Comparison of ENCODE assay signal across 8 cellular contexts in the genomic region with DNA sequence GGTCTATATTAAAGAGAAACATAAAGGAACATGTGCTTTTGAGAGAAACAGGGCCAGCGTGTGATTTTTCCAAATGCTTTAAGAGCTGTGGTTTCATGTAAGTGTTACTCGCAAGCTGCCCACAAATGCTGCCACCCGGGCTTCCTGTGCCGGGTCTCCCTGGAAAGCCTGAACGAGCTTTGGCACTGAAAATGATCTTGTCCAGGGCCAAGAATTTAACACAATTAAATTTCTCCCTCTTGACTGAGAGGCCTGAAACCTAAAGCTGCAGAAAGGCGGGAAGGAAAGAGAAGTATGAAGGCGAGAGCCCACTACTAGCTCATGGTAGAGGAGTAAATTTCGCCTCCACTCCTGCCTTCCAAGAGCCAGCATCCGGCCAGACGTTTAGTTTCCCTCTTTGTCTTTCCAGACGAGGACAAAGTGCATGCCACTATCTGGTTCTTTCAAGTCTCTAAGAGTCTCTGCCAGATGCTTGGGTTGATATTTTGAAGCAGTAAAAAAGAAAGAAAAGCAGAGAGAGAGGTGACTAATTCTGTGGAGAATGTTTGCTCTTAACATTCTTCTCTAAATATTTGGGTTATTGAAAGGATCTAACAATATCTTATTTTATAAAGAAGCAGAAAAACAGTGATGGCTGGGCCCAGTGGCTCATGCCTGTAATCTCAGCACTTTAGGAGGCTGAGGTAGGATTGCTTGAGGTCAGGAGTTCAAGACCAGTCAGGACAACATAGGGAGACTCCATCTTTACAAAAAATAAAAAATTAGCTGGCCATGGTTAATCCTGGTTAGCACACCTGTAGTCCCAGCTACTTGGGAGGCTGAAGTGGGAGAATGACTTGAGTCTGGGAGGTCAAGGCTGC.
DNase-seq lines count a peak whose midpoint lies in the region; ATAC-seq and TF ChIP-seq lines count a peak whose summit lies in the region.

No MANE protein-coding gene starts in this region.

- 10 to 13% methylated on average over 4 to 11 of the region's 11 CpGs for WGBS in transverse colon (ENCODE audit: low coverage in 1 of 2), 2 donors

- TF ChIP-seq POLR2A in transverse colon (IDR thresholded peaks at IDR 0.05) = peak; percentile 28

- peak overlapping the region; percentile 79 to 86 (median 84) for H3K27ac ChIP-seq in transverse colon

- in situ Hi-C loops in transverse colon (cut with MboI; ENCODE audit: low pct_ligation_motif_present in 1 of 4, low pct_unique_long_range_greater_than_20kb in 1 of 4, low sequenced_read_pairs in 3 of 4) = loop anchor here in 1 of 4 donors (10.0 kb wide), 1 partner anchor 100 kb away; a partner anchor contains a TSS

- H3K4me3 ChIP-seq in GM08714 (ENCODE audit: low read length) (peak overlapping the region; percentile 18; the same call in 1 of the 2 replicates), transverse colon (no peak overlapping the region)

- TF ChIP-seq EP300 in transverse colon (IDR thresholded peaks at IDR 0.05; ENCODE audit: low read depth) = no peak

- H3K27me3 ChIP-seq in transverse colon = no peaks in the 10 kb centered on the region

- DNase-seq in NCI-H446 (lab: John Stamatoyannopoulos, UW) (peak; percentile 11 to 59), medulla oblongata (ENCODE audit: extremely low spot score) (peak; percentile 42), transverse colon (peak; percentile 51), middle frontal gyrus (ENCODE audit: extremely low spot score, low spot score) (no peak), NCI-H1048 (lab: John Stamatoyannopoulos, UW) (no peak)
- DNase-seq in central memory CD8-positive, alpha-beta T cell (ENCODE audit: low spot score in 2 of 2) = no peak

- H3K36me3 ChIP-seq in transverse colon = no peaks in the 10 kb centered on the region

- peak overlapping the region; percentile 60 for H3K27ac Mint-ChIP-seq in central memory CD8-positive, alpha-beta T cell (ENCODE audit: low read depth)

- H3K9me3 Mint-ChIP-seq in central memory CD8-positive, alpha-beta T cell = no peaks in the 10 kb centered on the region

- intact Hi-C loops in transverse colon (cut with DNase I; ENCODE audit: low total_unique reads) = no loop called here

- no peak overlapping the region for H3K4me3 Mint-ChIP-seq in central memory CD8-positive, alpha-beta T cell

- H3K27me3 Mint-ChIP-seq in central memory CD8-positive, alpha-beta T cell = no peaks in the 10 kb centered on the region

- no peak for TF ChIP-seq CTCF in transverse colon (IDR thresholded peaks at IDR 0.05)

- peak; percentile 67 for ATAC-seq in central memory CD8-positive, alpha-beta T cell (replicated peaks; ENCODE audit: extremely low read depth, poor library complexity, severe bottlenecking)
- no peak for ATAC-seq in GM18870 (IDR thresholded peaks at IDR 0.05; ENCODE audit: unreplicated experiment)

- H3K36me3 Mint-ChIP-seq in central memory CD8-positive, alpha-beta T cell (ENCODE audit: insufficient read depth) = peaks cover 18% of the 10 kb centered on the region

- H3K4me1 Mint-ChIP-seq in central memory CD8-positive, alpha-beta T cell = peaks cover 13% of the 10 kb centered on the region

- no peaks in the 10 kb centered on the region for H3K9me3 ChIP-seq in transverse colon

- peaks cover 16 to 40% (median 27%) of the 10 kb centered on the region in 4 donors for H3K4me1 ChIP-seq in transverse colon

Comparison
In these comparisons a context has a peak if more than half of its experiments do, and no peak if none do; other contexts are left out.
1. DNase-seq: peak in NCI-H446 (2 of 2), medulla oblongata (single experiment) and transverse colon (single experiment); none in central memory CD8-positive, alpha-beta T cell (0 of 2), middle frontal gyrus (single experiment) and NCI-H1048 (single experiment).